ENCODE assay signal across 13 cellular contexts in the genomic region with DNA sequence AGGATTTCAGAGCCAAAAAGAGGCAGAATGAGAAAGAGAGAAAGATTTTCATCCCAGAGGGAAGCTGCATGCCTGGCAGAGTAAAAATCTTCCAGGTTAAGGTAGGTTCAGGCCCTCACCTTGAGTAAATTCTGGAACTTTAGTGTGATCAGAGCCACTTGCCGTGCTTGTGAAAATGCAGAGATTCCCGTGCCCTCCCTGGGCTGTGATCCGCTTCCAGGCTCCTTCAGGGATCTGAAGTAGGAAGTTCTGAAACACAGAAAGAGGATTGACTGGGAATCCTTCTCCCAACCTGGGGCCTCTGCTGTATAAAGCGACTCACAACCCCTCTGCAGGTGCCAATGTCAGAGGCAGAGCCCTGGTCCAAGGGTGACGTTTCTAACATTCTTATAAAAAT. TPM values are rescaled to one million over a fixed set of nuclear protein-coding genes. Genes with fewer than 3 reads are reported as not detected.
DNase-seq lines count a peak whose midpoint lies in the region; ATAC-seq and TF ChIP-seq lines count a peak whose summit lies in the region.
"Had no signal": no experiment of that assay in that cellular context is flagged by ENCODE, and none has a peak within 500 bp of the region (broad histone marks: within the 10 kb centered on the region; RNA-seq: fewer than 3 reads in every experiment).

No MANE protein-coding gene starts in this region.

- TF ChIP-seq CTCF in RWPE1 (conservative IDR thresholded peaks at IDR 0.05; ENCODE audit: low read depth) = no peak
- no peak for TF ChIP-seq CTCF in osteocyte (IDR thresholded peaks at IDR 0.05)

- H3K4me1 Mint-ChIP-seq in CD4-positive, CD25-positive, alpha-beta regulatory T cell = peaks cover 20 to 86% (median 38%) of the 10 kb centered on the region in 4 donors
- H3K4me1 Mint-ChIP-seq in osteocyte (ENCODE audit: unreplicated experiment) = peaks cover 58% of the 10 kb centered on the region

- H3K27ac ChIP-seq in CD4-positive, CD25-positive, alpha-beta regulatory T cell (ENCODE audit: insufficient read depth, low read length, poor library complexity, severe bottlenecking) = no peak overlapping the region
- H3K27ac ChIP-seq in RWPE1 = peak overlapping the region; percentile 85

- CTCF ChIA-PET in RWPE1 (lab: Yijun Ruan, JAX) = interaction anchor here (0.6 to 2.8 kb wide), 6 partner anchors 21 to 40 kb away, joined by 3 to 15 read pairs (median 4); no protein-coding TSS in a partner anchor

- POLR2A ChIA-PET in RWPE1 (lab: Yijun Ruan, JAX; ENCODE audit: low non-redundant PET) = no interaction called here

- H3K27me3 Mint-ChIP-seq in CD4-positive, CD25-positive, alpha-beta regulatory T cell = peaks cover 8% of the 10 kb centered on the region
- H3K27me3 Mint-ChIP-seq in osteocyte (ENCODE audit: unreplicated experiment) = no peaks in the 10 kb centered on the region

- no peaks in the 10 kb centered on the region for H3K9me3 ChIP-seq in CD4-positive, CD25-positive, alpha-beta regulatory T cell (ENCODE audit: control insufficient read depth in 2 of 2, low read length in 2 of 2)
- H3K9me3 ChIP-seq: gastrocnemius medialis, MG63 had no signal

- no peaks in the 10 kb centered on the region for H3K36me3 ChIP-seq in CD4-positive, CD25-positive, alpha-beta regulatory T cell (ENCODE audit: control insufficient read depth, insufficient read depth, low read length)
- H3K36me3 ChIP-seq: gastrocnemius medialis, MG63 had no signal

- H3K4me3 ChIP-seq in CD4-positive, CD25-positive, alpha-beta regulatory T cell (ENCODE audit: low read depth, low read length) = no peak overlapping the region
- H3K4me3 ChIP-seq: gastrocnemius medialis, MG63 had no signal

- no peak for DNase-seq in CD4-positive, CD25-positive, alpha-beta regulatory T cell
- DNase-seq in RWPE1 (ENCODE audit: low spot score) = no peak
- DNase-seq in glomerular visceral epithelial cell (ENCODE audit: extremely low spot score) = peak; percentile 38
- no peak for DNase-seq in osteocyte (ENCODE audit: extremely low spot score, unreplicated experiment)
- no peak for DNase-seq in left lobe of liver (ENCODE audit: low spot score)
- no peak for DNase-seq in midbrain (lab: John Stamatoyannopoulos, UW)
- DNase-seq in NK-92 (lab: John Stamatoyannopoulos, UW; ENCODE audit: unreplicated experiment) = no peak
- DNase-seq: CD8-positive, alpha-beta T cell; gastrocnemius medialis; NCI-H510A treated with DMSO at 0.1 percent for 48 hours; T-helper 2 cell had no signal

- no peaks in the 10 kb centered on the region for H3K27me3 ChIP-seq in CD4-positive, CD25-positive, alpha-beta regulatory T cell (ENCODE audit: control insufficient read depth, insufficient read depth, low read length)
- H3K27me3 ChIP-seq: gastrocnemius medialis, MG63 had no signal

- no peaks in the 10 kb centered on the region for H3K9me3 Mint-ChIP-seq in CD4-positive, CD25-positive, alpha-beta regulatory T cell
- no peaks in the 10 kb centered on the region for H3K9me3 Mint-ChIP-seq in osteocyte (ENCODE audit: unreplicated experiment)
- H3K9me3 Mint-ChIP-seq: CD8-positive, alpha-beta T cell had no signal

- H3K36me3 Mint-ChIP-seq in CD4-positive, CD25-positive, alpha-beta regulatory T cell = no peaks in the 10 kb centered on the region
- H3K36me3 Mint-ChIP-seq in osteocyte (ENCODE audit: unreplicated experiment) = no peaks in the 10 kb centered on the region
- H3K36me3 Mint-ChIP-seq: CD8-positive, alpha-beta T cell had no signal

- peaks cover 13% of the 10 kb centered on the region for H3K4me1 ChIP-seq in CD4-positive, CD25-positive, alpha-beta regulatory T cell (ENCODE audit: control insufficient read depth, insufficient read depth, low read length, poor library complexity, severe bottlenecking)

- H3K27ac Mint-ChIP-seq in CD4-positive, CD25-positive, alpha-beta regulatory T cell = peak overlapping the region in 2 of 3 donors; percentile 55 to 66
- peak overlapping the region; percentile 90 for H3K27ac Mint-ChIP-seq in osteocyte (ENCODE audit: unreplicated experiment)

- no peak overlapping the region for H3K4me3 Mint-ChIP-seq in CD4-positive, CD25-positive, alpha-beta regulatory T cell
- no peak overlapping the region for H3K4me3 Mint-ChIP-seq in osteocyte (ENCODE audit: unreplicated experiment)
- H3K4me3 Mint-ChIP-seq: CD8-positive, alpha-beta T cell had no signal

- ATAC-seq in CD4-positive, CD25-positive, alpha-beta regulatory T cell (ENCODE audit: low read depth in 2 of 2) = no peak
- ATAC-seq in left lobe of liver = no peak
- no peak for ATAC-seq in GM18909 (IDR thresholded peaks at IDR 0.05; ENCODE audit: poor library complexity, unreplicated experiment)
- ATAC-seq: CD8-positive, alpha-beta T cell had no signal

RNA-seq across cellular contexts. Expression of gene NUAK2, which starts 26.6 kb away (rescaled TPM):
- total RNA-seq in CD4-positive, CD25-positive, alpha-beta regulatory T cell = 9.9 TPM
- 10 to 100 TPM; 13.2 to 41.3 (median 25.4) TPM for polyA plus RNA-seq in CD4-positive, CD25-positive, alpha-beta regulatory T cell
- total RNA-seq in osteocyte = 4.3 and 4.5 TPM in 2 replicates
- 1.7 TPM for total RNA-seq in left lobe of liver
